1 cellular context compared by ENCODE assay signal in genomic region chr2:24007693-24008092, GRCh38.
TF ChIP-seq lines count a peak whose summit lies in the region.

No MANE protein-coding gene starts in this region.

TF ChIP-seq in HepG2, 621 proteins besides CTCF, POLR2A, EP300 and RAD21 (continued from another document):
- no peak for TF ChIP-seq ZNF280D (CRISPR knock-in tag; IDR thresholded peaks at IDR 0.05)
- TF ChIP-seq NFIB (CRISPR knock-in tag; IDR thresholded peaks at IDR 0.05; ENCODE audit: borderline replicate concordance): no peak
- TF ChIP-seq ATF6 (CRISPR knock-in tag; conservative IDR thresholded peaks at IDR 0.05): no peak
- no peak for TF ChIP-seq MNT (IDR thresholded peaks at IDR 0.05)
- no peak for TF ChIP-seq ZNF44 (CRISPR knock-in tag; IDR thresholded peaks at IDR 0.05)
